In genomic region chr12:106249411-106250135, GRCh38 we compare ENCODE assay signal across 9 cellular contexts. TPM values are rescaled to one million over a fixed set of nuclear protein-coding genes. Genes with fewer than 3 reads are reported as not detected.
DNase-seq lines count a peak whose midpoint lies in the region; ATAC-seq and TF ChIP-seq lines count a peak whose summit lies in the region.
"Had no signal": no experiment of that assay in that cellular context is flagged by ENCODE, and none has a peak within 500 bp of the region (broad histone marks: within the 10 kb centered on the region; RNA-seq: fewer than 3 reads in every experiment).

No MANE protein-coding gene starts in this region.

- H3K4me1 Mint-ChIP-seq in activated CD4-positive, alpha-beta memory T cell treated with anti-CD3 and anti-CD28 coated beads for 36 hours (ENCODE audit: low read depth), result peaks cover 24% of the 10 kb centered on the region
- H3K4me1 Mint-ChIP-seq in activated CD4-positive, alpha-beta memory T cell treated with anti-CD3 and anti-CD28 coated beads, Interleukin-2, amount 10 ng/mL, durations not matched to agents 7 days and 5 days, result peaks cover 11% of the 10 kb centered on the region
- peaks cover 47% of the 10 kb centered on the region for H3K4me1 Mint-ChIP-seq in HFFc6 (ENCODE audit: low read depth)

- no peaks in the 10 kb centered on the region for H3K9me3 Mint-ChIP-seq in activated CD4-positive, alpha-beta memory T cell treated with anti-CD3 and anti-CD28 coated beads for 36 hours
- no peaks in the 10 kb centered on the region for H3K9me3 Mint-ChIP-seq in activated CD4-positive, alpha-beta memory T cell treated with anti-CD3 and anti-CD28 coated beads, Interleukin-2, amount 10 ng/mL, durations not matched to agents 7 days and 5 days
- no peaks in the 10 kb centered on the region for H3K9me3 Mint-ChIP-seq in HFFc6

- no peak overlapping the region for H3K4me3 Mint-ChIP-seq in activated CD4-positive, alpha-beta memory T cell treated with anti-CD3 and anti-CD28 coated beads for 36 hours
- no peak overlapping the region for H3K4me3 Mint-ChIP-seq in activated CD4-positive, alpha-beta memory T cell treated with anti-CD3 and anti-CD28 coated beads, Interleukin-2, amount 10 ng/mL, durations not matched to agents 7 days and 5 days
- H3K4me3 Mint-ChIP-seq in HFFc6, result peak overlapping the region; percentile 86

- CTCF ChIA-PET in activated CD4-positive, alpha-beta memory T cell treated with anti-CD3 and anti-CD28 coated beads for 36 hours (lab: Charles Lee), result interaction anchor here (0.7 to 2.3 kb wide), 4 partner anchors 22 to 33 kb away, joined by 3 to 7 read pairs (median 3); no protein-coding TSS in a partner anchor
- CTCF ChIA-PET in activated CD4-positive, alpha-beta memory T cell treated with anti-CD3 and anti-CD28 coated beads, Interleukin-2, amount 10 ng/mL, durations not matched to agents 7 days and 5 days (lab: Charles Lee), result interaction anchor here (2.0 kb wide), 1 partner anchor 26 kb away, joined by 5 read pairs; no protein-coding TSS in a partner anchor

- POLR2A ChIA-PET in activated CD4-positive, alpha-beta memory T cell treated with anti-CD3 and anti-CD28 coated beads for 36 hours (lab: Charles Lee), result no interaction called here
- POLR2A ChIA-PET in activated CD4-positive, alpha-beta memory T cell treated with anti-CD3 and anti-CD28 coated beads, Interleukin-2, amount 10 ng/mL, durations not matched to agents 7 days and 5 days (lab: Charles Lee), result interaction anchor here (1.0 to 1.5 kb wide), 2 partner anchors 12 to 23 kb away, joined by 3 to 5 read pairs; no protein-coding TSS in a partner anchor

- no peaks in the 10 kb centered on the region for H3K27me3 Mint-ChIP-seq in activated CD4-positive, alpha-beta memory T cell treated with anti-CD3 and anti-CD28 coated beads for 36 hours
- peaks cover 16% of the 10 kb centered on the region for H3K27me3 Mint-ChIP-seq in activated CD4-positive, alpha-beta memory T cell treated with anti-CD3 and anti-CD28 coated beads, Interleukin-2, amount 10 ng/mL, durations not matched to agents 7 days and 5 days
- H3K27me3 Mint-ChIP-seq in HFFc6 (ENCODE audit: insufficient read depth), result peaks cover 3% of the 10 kb centered on the region; the same call in 1 of the 2 replicates

- TF ChIP-seq CTCF in HFFc6 (IDR thresholded peaks at IDR 0.05), result no peak
- TF ChIP-seq CTCF in mucosa of descending colon (IDR thresholded peaks at IDR 0.05), result no peak

- peak overlapping the region; percentile 69 for H3K27ac Mint-ChIP-seq in activated CD4-positive, alpha-beta memory T cell treated with anti-CD3 and anti-CD28 coated beads for 36 hours
- no peak overlapping the region for H3K27ac Mint-ChIP-seq in activated CD4-positive, alpha-beta memory T cell treated with anti-CD3 and anti-CD28 coated beads, Interleukin-2, amount 10 ng/mL, durations not matched to agents 7 days and 5 days
- H3K27ac Mint-ChIP-seq in HFFc6, result peak overlapping the region; percentile 93

- H3K9me3 ChIP-seq in mucosa of descending colon, result no peaks in the 10 kb centered on the region

- intact Hi-C loops in activated CD4-positive, alpha-beta memory T cell treated with anti-CD3 and anti-CD28 coated beads for 36 hours (cut with micrococcal nuclease), result loop anchor here (1.0 to 2.0 kb wide), 4 partner anchors 22 to 107 kb away; partner anchors contain the start of gene POLR3B
- intact Hi-C loops in mucosa of descending colon (cut with DNase I, micrococcal nuclease), result no loop called here

- no peaks in the 10 kb centered on the region for H3K36me3 ChIP-seq in mucosa of descending colon (ENCODE audit: low read depth)

- no peak overlapping the region for H3K4me3 ChIP-seq in mucosa of descending colon

- ATAC-seq in mucosa of descending colon, result peak; percentile 53

- H3K36me3 Mint-ChIP-seq in activated CD4-positive, alpha-beta memory T cell treated with anti-CD3 and anti-CD28 coated beads for 36 hours, result peaks cover 5% of the 10 kb centered on the region
- no peaks in the 10 kb centered on the region for H3K36me3 Mint-ChIP-seq in activated CD4-positive, alpha-beta memory T cell treated with anti-CD3 and anti-CD28 coated beads, Interleukin-2, amount 10 ng/mL, durations not matched to agents 7 days and 5 days (ENCODE audit: low read depth)
- peaks cover 12% of the 10 kb centered on the region for H3K36me3 Mint-ChIP-seq in HFFc6 (ENCODE audit: low read depth)

- H3K4me1 ChIP-seq in mucosa of descending colon (ENCODE audit: low read depth), result peaks cover 26% of the 10 kb centered on the region

- DNase-seq in activated CD4-positive, alpha-beta memory T cell treated with anti-CD3 and anti-CD28 coated beads for 36 hours, result no peak
- DNase-seq in activated CD4-positive, alpha-beta memory T cell treated with anti-CD3 and anti-CD28 coated beads, Interleukin-2, amount 10 ng/mL, durations not matched to agents 7 days and 5 days, result no peak
- DNase-seq in HFFc6, result no peak
- DNase-seq in RPMI8226, result peak; percentile 69
- DNase-seq in mucosa of descending colon, result peak; percentile 66 to 82 (median 74)
- DNase-seq in glomerular visceral epithelial cell (ENCODE audit: extremely low spot score), result no peak
- no peak for DNase-seq in superior temporal gyrus (ENCODE audit: extremely low spot score)
- DNase-seq in HPDE6-E6E7 (ENCODE audit: extremely low spot score), result no peak
- DNase-seq: DND-41 had no signal

RNA-seq across cellular contexts. Expression of gene CKAP4, which starts 1.8 kb away (rescaled TPM):
- total RNA-seq in activated CD4-positive, alpha-beta memory T cell treated with anti-CD3 and anti-CD28 coated beads for 36 hours, result 10 to 100 TPM; 18.5 to 19.0 TPM
- total RNA-seq in activated CD4-positive, alpha-beta memory T cell treated with anti-CD3 and anti-CD28 coated beads, Interleukin-2, amount 10 ng/mL, durations not matched to agents 7 days and 5 days, result 1 to 10 TPM; 5.2 to 5.3 TPM
- total RNA-seq in HFFc6 (2021; fragmentation: NEBNext Ultra II Directional; extraction: Animal tissue kit (Norgen Biotek cat#: 25700)), result 100 to 1,000 TPM; 521 to 616 (median 544) TPM
- total RNA-seq in mucosa of descending colon, result 100 to 1,000 TPM in 1 of 3 donors, 10 to 100 TPM in 2; 40.6 to 103 (median 46.8) TPM

RNA-seq across cellular contexts. Expression of gene TCP11L2, which starts 53.0 kb away (rescaled TPM):
- 10 to 100 TPM in 1 of 2 experiments, 1 to 10 TPM in 1; 8.8 to 10.3 TPM for total RNA-seq in activated CD4-positive, alpha-beta memory T cell treated with anti-CD3 and anti-CD28 coated beads for 36 hours
- 10 to 100 TPM; 25.1 to 27.8 TPM for total RNA-seq in activated CD4-positive, alpha-beta memory T cell treated with anti-CD3 and anti-CD28 coated beads, Interleukin-2, amount 10 ng/mL, durations not matched to agents 7 days and 5 days
- 10 to 100 TPM; 13.4 to 21.9 (median 15.6) TPM for total RNA-seq in HFFc6 (2021; fragmentation: NEBNext Ultra II Directional; extraction: Animal tissue kit (Norgen Biotek cat#: 25700))
- total RNA-seq in mucosa of descending colon, result 10 to 100 TPM; 32.1 to 54.5 (median 44.8) TPM

Comparison
In these comparisons a context has a peak if more than half of its experiments do, and no peak if none do; other contexts are left out.
1. DNase-seq: peak in RPMI8226 (single experiment) and mucosa of descending colon (3 of 3); none in activated CD4-positive, alpha-beta memory T cell treated with anti-CD3 and anti-CD28 coated beads for 36 hours (single experiment), activated CD4-positive, alpha-beta memory T cell treated with anti-CD3 and anti-CD28 coated beads, Interleukin-2, amount 10 ng/mL, durations not matched to agents 7 days and 5 days (single experiment), HFFc6 (single experiment), glomerular visceral epithelial cell (single experiment), superior temporal gyrus (single experiment) and HPDE6-E6E7 (single experiment).
2. RNA of gene CKAP4, which starts 1.8 kb away (total RNA-seq): 521 to 616 TPM in HFFc6; 40.6 to 103 TPM in mucosa of descending colon, 18.5 to 19.0 TPM in activated CD4-positive, alpha-beta memory T cell treated with anti-CD3 and anti-CD28 coated beads for 36 hours and 5.2 to 5.3 TPM in activated CD4-positive, alpha-beta memory T cell treated with anti-CD3 and anti-CD28 coated beads, Interleukin-2, amount 10 ng/mL, durations not matched to agents 7 days and 5 days; every median in the first group is over 4 times any median in the second.